11 cellular contexts compared by ENCODE assay signal in the genomic region with DNA sequence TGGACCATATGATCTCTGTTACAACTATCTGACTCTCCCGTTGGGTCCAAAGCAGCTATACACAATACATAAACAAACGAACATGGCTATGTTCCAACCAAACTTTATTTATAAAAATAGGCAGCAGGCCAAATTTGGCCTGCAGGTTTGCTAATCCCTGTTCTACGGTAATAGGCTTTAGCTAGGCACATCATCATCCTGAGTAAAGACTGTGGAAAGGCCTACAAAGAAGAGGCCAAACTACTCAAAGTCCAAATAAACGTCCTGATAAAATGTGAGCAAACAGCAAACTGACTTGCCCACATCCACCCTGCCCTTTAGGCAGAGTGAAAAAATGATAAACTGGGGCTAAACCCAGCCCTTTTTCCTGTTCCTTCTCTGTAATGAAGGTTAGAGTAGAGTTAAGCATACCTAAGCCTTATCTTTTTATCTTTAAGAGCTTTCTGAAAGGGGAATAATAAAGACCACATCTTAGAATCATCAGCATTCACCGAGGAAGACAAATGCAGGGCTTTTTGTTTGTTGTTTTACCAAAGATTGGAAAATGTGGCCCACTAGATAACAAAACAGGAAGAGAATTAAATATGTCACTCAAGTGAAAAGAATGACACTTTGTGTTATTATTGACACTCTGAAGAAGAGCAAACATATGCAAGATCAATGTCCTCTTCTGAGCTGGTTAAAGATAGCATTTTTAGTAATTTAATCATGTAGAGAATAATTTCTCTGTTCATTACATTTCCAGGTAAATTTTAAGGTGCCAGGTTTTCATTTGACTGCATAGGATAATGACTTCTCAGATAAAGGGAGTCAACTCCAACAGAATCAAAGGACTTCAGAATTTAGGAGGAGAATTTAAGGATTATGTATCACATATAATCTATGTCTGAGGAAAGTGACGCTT.
DNase-seq lines count a peak whose midpoint lies in the region; ATAC-seq, FAIRE-seq and TF ChIP-seq lines count a peak whose summit lies in the region.
"Had no signal": no experiment of that assay in that cellular context is flagged by ENCODE, and none has a peak within 500 bp of the region (broad histone marks: within the 10 kb centered on the region; RNA-seq: fewer than 3 reads in every experiment).

No MANE protein-coding gene starts in this region.

- CTCF ChIA-PET in WTC11 (lab: Charles Lee), result no interaction called here

- H3K4me3 ChIP-seq in fibroblast of lung (replicated peaks in 1 of 4; ENCODE audit: control extremely low read depth in 1 of 4, insufficient read depth in 1 of 4, low read depth in 3 of 4, low read length in 4 of 4) (no peak overlapping the region), transverse colon (no peak overlapping the region)
- H3K4me3 ChIP-seq: neural progenitor cell had no signal

- DNase-seq in activated T-cell treated with anti-CD3 and anti-CD28 coated beads, Interleukin-2, amount 50 U/mL, for 24 hours, result no peak
- DNase-seq in activated T-cell treated with anti-CD3 and anti-CD28 coated beads, Interleukin-2, amount 50 U/mL, for 4 hours, result no peak
- DNase-seq in WTC11 (ENCODE audit: low spot score) (no peak), fibroblast of lung (ENCODE audit: low read depth in 2 of 2) (peak in 1 of 2 donors; percentile 14), transverse colon (no peak), Kasumi-1 (lab: John Stamatoyannopoulos, UW) (no peak), GM12892 (ENCODE audit: insufficient read length) (no peak)
- DNase-seq: activated B cell treated with CpG ODN at 0.5 μM for 24 hours, NCI-H187 treated with DMSO at 0.1 percent for 48 hours had no signal

- no peak for FAIRE-seq in GM12892 (lab: Jason Lieb, UNC)

- peaks cover 69% of the 10 kb centered on the region for H3K36me3 Mint-ChIP-seq in activated T-cell treated with anti-CD3 and anti-CD28 coated beads, Interleukin-2, amount 50 U/mL, for 24 hours (ENCODE audit: low read depth)
- peaks cover 19% of the 10 kb centered on the region for H3K36me3 Mint-ChIP-seq in activated T-cell treated with anti-CD3 and anti-CD28 coated beads, Interleukin-2, amount 50 U/mL, for 4 hours (ENCODE audit: insufficient read depth)
- no peaks in the 10 kb centered on the region for H3K36me3 Mint-ChIP-seq in WTC11

- no peaks in the 10 kb centered on the region for H3K27me3 Mint-ChIP-seq in activated T-cell treated with anti-CD3 and anti-CD28 coated beads, Interleukin-2, amount 50 U/mL, for 24 hours
- no peaks in the 10 kb centered on the region for H3K27me3 Mint-ChIP-seq in activated T-cell treated with anti-CD3 and anti-CD28 coated beads, Interleukin-2, amount 50 U/mL, for 4 hours (ENCODE audit: low read depth)
- H3K27me3 Mint-ChIP-seq in WTC11 (ENCODE audit: low read depth), result no peaks in the 10 kb centered on the region
- H3K27me3 Mint-ChIP-seq: activated B cell treated with CpG ODN at 0.5 μM for 24 hours had no signal

- no peak for TF ChIP-seq EP300 in transverse colon (IDR thresholded peaks at IDR 0.05; ENCODE audit: low read depth)

- peak overlapping the region; percentile 24 for H3K27ac ChIP-seq in fibroblast of lung (ENCODE audit: insufficient read depth, low read length)
- peak overlapping the region; percentile 42 to 72 (median 64) for H3K27ac ChIP-seq in transverse colon
- H3K27ac ChIP-seq: neural progenitor cell had no signal

- H3K9ac ChIP-seq in fibroblast of lung (ENCODE audit: insufficient read depth, low read length), result no peak overlapping the region
- H3K9ac ChIP-seq: neural progenitor cell had no signal

- no peak for ATAC-seq in activated T-cell treated with anti-CD3 and anti-CD28 coated beads, Interleukin-2, amount 50 U/mL, for 4 hours
- ATAC-seq in WTC11 (no peak), HG02588 (IDR thresholded peaks at IDR 0.05; ENCODE audit: unreplicated experiment) (no peak)

- H3K9me3 ChIP-seq in fibroblast of lung (ENCODE audit: control insufficient read depth, insufficient read depth, low read depth, low read length) (no peaks in the 10 kb centered on the region), transverse colon (no peaks in the 10 kb centered on the region)

- no peak overlapping the region for H2AFZ ChIP-seq in fibroblast of lung (ENCODE audit: low read length)
- H2AFZ ChIP-seq: neural progenitor cell had no signal

- POLR2A ChIA-PET in WTC11 (lab: Charles Lee), result no interaction called here

- no peak overlapping the region for H3K4me3 Mint-ChIP-seq in activated T-cell treated with anti-CD3 and anti-CD28 coated beads, Interleukin-2, amount 50 U/mL, for 24 hours
- H3K4me3 Mint-ChIP-seq in activated T-cell treated with anti-CD3 and anti-CD28 coated beads, Interleukin-2, amount 50 U/mL, for 4 hours, result no peak overlapping the region
- H3K4me3 Mint-ChIP-seq in WTC11, result no peak overlapping the region
- H3K4me3 Mint-ChIP-seq: activated B cell treated with CpG ODN at 0.5 μM for 24 hours, neural progenitor cell had no signal

- H4K20me1 ChIP-seq in fibroblast of lung (ENCODE audit: control insufficient read depth, extremely low read depth, insufficient read depth, low read length), result no peaks in the 10 kb centered on the region

- no peak for TF ChIP-seq POLR2A in transverse colon (IDR thresholded peaks at IDR 0.05)
- no peak for TF ChIP-seq POLR2A in GM12892 (IDR thresholded peaks at IDR 0.05; ENCODE audit: low read depth, low read length)

- 38 to 46% methylated on average over 5 to 6 of the region's 6 CpGs for WGBS in transverse colon (ENCODE audit: low coverage in 1 of 2), 2 donors

- intact Hi-C loops in transverse colon (cut with DNase I; ENCODE audit: low total_unique reads), result no loop called here

- no peak for TF ChIP-seq CTCF in WTC11 (IDR thresholded peaks at IDR 0.05)
- no peak for TF ChIP-seq CTCF in fibroblast of lung (conservative IDR thresholded peaks at IDR 0.05 in 1 of 2, IDR thresholded peaks at IDR 0.05 in 1 of 2; ENCODE audit: low read depth in 1 of 2, low read length in 2 of 2)
- TF ChIP-seq CTCF in transverse colon (IDR thresholded peaks at IDR 0.05), result no peak

- peak overlapping the region; percentile 59 for H3K27ac Mint-ChIP-seq in activated T-cell treated with anti-CD3 and anti-CD28 coated beads, Interleukin-2, amount 50 U/mL, for 24 hours
- H3K27ac Mint-ChIP-seq in WTC11, result 0 out of 2 replicates have a peak overlapping the region, but pooled peaks have one; percentile 7
- H3K27ac Mint-ChIP-seq: activated B cell treated with CpG ODN at 0.5 μM for 24 hours, neural progenitor cell had no signal

- H3K27me3 ChIP-seq in fibroblast of lung (ENCODE audit: control insufficient read depth, insufficient read depth, low read length) (no peaks in the 10 kb centered on the region), transverse colon (no peaks in the 10 kb centered on the region)
- H3K27me3 ChIP-seq: neural progenitor cell had no signal

- in situ Hi-C loops in transverse colon (cut with MboI; ENCODE audit: low pct_ligation_motif_present in 1 of 4, low pct_unique_long_range_greater_than_20kb in 1 of 4, low sequenced_read_pairs in 3 of 4), result no loop called here

- H3K4me1 Mint-ChIP-seq in activated T-cell treated with anti-CD3 and anti-CD28 coated beads, Interleukin-2, amount 50 U/mL, for 24 hours (ENCODE audit: low read depth), result peaks cover 34% of the 10 kb centered on the region
- peaks cover 27% of the 10 kb centered on the region for H3K4me1 Mint-ChIP-seq in activated T-cell treated with anti-CD3 and anti-CD28 coated beads, Interleukin-2, amount 50 U/mL, for 4 hours (ENCODE audit: low read depth)
- peaks cover 11% of the 10 kb centered on the region for H3K4me1 Mint-ChIP-seq in WTC11
- H3K4me1 Mint-ChIP-seq: activated B cell treated with CpG ODN at 0.5 μM for 24 hours had no signal

- H3K4me2 ChIP-seq in fibroblast of lung (ENCODE audit: extremely low read depth, insufficient read depth, low read length), result no peak overlapping the region
- H3K4me2 ChIP-seq: neural progenitor cell had no signal

- H3K4me1 ChIP-seq in fibroblast of lung (ENCODE audit: control insufficient read depth, extremely low read depth, insufficient read depth, low read length) (peaks cover 4% of the 10 kb centered on the region), transverse colon (peaks cover 10 to 47% (median 29%) of the 10 kb centered on the region in 4 donors)

- H3K79me2 ChIP-seq in fibroblast of lung (ENCODE audit: control insufficient read depth, insufficient read depth, low read length), result no peaks in the 10 kb centered on the region

- H3K9me3 Mint-ChIP-seq in activated T-cell treated with anti-CD3 and anti-CD28 coated beads, Interleukin-2, amount 50 U/mL, for 24 hours, result no peaks in the 10 kb centered on the region
- no peaks in the 10 kb centered on the region for H3K9me3 Mint-ChIP-seq in activated T-cell treated with anti-CD3 and anti-CD28 coated beads, Interleukin-2, amount 50 U/mL, for 4 hours
- H3K9me3 Mint-ChIP-seq in WTC11, result no peaks in the 10 kb centered on the region
- H3K9me3 Mint-ChIP-seq: activated B cell treated with CpG ODN at 0.5 μM for 24 hours, neural progenitor cell had no signal

- no peaks in the 10 kb centered on the region for H3K36me3 ChIP-seq in fibroblast of lung (ENCODE audit: control insufficient read depth, insufficient read depth, low read length)
- H3K36me3 ChIP-seq in transverse colon, result no peaks in the 10 kb centered on the region
- H3K36me3 ChIP-seq: neural progenitor cell had no signal

TF ChIP-seq in WTC11, 78 proteins besides CTCF, POLR2A, EP300 and RAD21:
- no peak for TF ChIP-seq NFE2L1 (CRISPR knock-in tag; IDR thresholded peaks at IDR 0.05)
